19 cellular contexts compared by ENCODE assay signal in the genomic region with DNA sequence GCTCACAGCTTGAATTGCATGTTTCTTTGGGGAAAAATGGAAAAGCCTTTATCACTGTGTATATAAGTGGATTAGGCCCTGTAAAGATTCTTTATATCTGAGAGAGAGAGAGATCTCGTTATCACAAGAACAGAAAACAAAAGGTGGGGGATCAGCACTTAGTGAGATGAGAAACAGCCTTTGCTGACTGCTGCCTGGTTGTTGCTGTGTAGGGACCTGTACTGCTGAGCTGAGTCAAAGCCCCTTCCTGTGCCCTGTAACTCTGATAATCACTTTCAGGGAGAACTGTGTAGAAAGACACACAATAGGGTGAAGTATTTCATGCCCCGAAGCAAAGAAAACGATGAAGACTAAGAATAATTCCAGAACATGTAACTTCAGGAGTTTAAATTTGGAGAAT. TPM values are rescaled to one million over a fixed set of nuclear protein-coding genes. Genes with fewer than 3 reads are reported as not detected.
DNase-seq lines count a peak whose midpoint lies in the region; ATAC-seq and TF ChIP-seq lines count a peak whose summit lies in the region.
"Had no signal": no experiment of that assay in that cellular context is flagged by ENCODE, and none has a peak within 500 bp of the region (broad histone marks: within the 10 kb centered on the region; RNA-seq: fewer than 3 reads in every experiment).

No MANE protein-coding gene starts in this region.

- CTCF ChIA-PET in RWPE1 (lab: Yijun Ruan, JAX): interaction anchor here (0.5 kb wide), 1 partner anchor 154 kb away, joined by 4 read pairs; no protein-coding TSS in a partner anchor

- H3K9me3 ChIP-seq in H9 (ENCODE audit: control insufficient read depth, low read depth, low read length): no peaks in the 10 kb centered on the region
- H3K9me3 ChIP-seq in endodermal cell (ENCODE audit: control insufficient read depth, low read length): peaks cover 11% of the 10 kb centered on the region
- no peaks in the 10 kb centered on the region for H3K9me3 ChIP-seq in neural progenitor cell (ENCODE audit: low read depth)

- no peak overlapping the region for H2BK12ac ChIP-seq in H9 (ENCODE audit: insufficient read length, low read depth, low read length)

- H3K9me3 Mint-ChIP-seq in H9 (no peaks in the 10 kb centered on the region), endodermal cell (peaks cover 6% of the 10 kb centered on the region), neural progenitor cell (no peaks in the 10 kb centered on the region)

- no peak overlapping the region for H2BK5ac ChIP-seq in H9 (ENCODE audit: insufficient read length, low read length)

- POLR2A ChIA-PET in RWPE1 (lab: Yijun Ruan, JAX; ENCODE audit: low non-redundant PET): no interaction called here

- H3F3A ChIP-seq in neural progenitor cell (ENCODE audit: low read depth): peaks cover 19% of the 10 kb centered on the region

- intact Hi-C loops in Right ventricle myocardium inferior (cut with DNase I): no loop called here

- no peak overlapping the region for H3K56ac ChIP-seq in H9 (ENCODE audit: insufficient read length, low read depth, low read length)

- H3K79me2 ChIP-seq in H9 (ENCODE audit: insufficient read depth, low read length): no peaks in the 10 kb centered on the region
- H3K79me2 ChIP-seq in neural progenitor cell (ENCODE audit: low read depth): no peaks in the 10 kb centered on the region

- H3K23ac ChIP-seq in H9 (ENCODE audit: insufficient read length, low read depth, low read length): no peak overlapping the region

- H2AFZ ChIP-seq in H9 (ENCODE audit: low read length) (no peak overlapping the region), neural progenitor cell (replicated peaks) (no peak overlapping the region)
- H2AFZ ChIP-seq: GM23248 had no signal

- H4K5ac ChIP-seq in H9 (ENCODE audit: insufficient read length, low read depth, low read length): no peak overlapping the region

- TF ChIP-seq CTCF in H9 (conservative IDR thresholded peaks at IDR 0.05) (no peak), RWPE1 (conservative IDR thresholded peaks at IDR 0.05; ENCODE audit: low read depth) (no peak), endodermal cell (conservative IDR thresholded peaks at IDR 0.05) (no peak), neural progenitor cell (IDR thresholded peaks at IDR 0.05) (no peak)

- no peak overlapping the region for H3K4ac ChIP-seq in H9 (ENCODE audit: low read depth, low read length)

- H4K91ac ChIP-seq in H9 (ENCODE audit: insufficient read length, low read depth, low read length): no peak overlapping the region

- no peaks in the 10 kb centered on the region for H3K79me1 ChIP-seq in H9 (ENCODE audit: insufficient read depth, low read depth, low read length, poor library complexity, severe bottlenecking)

- H3T11ph ChIP-seq in H9 (ENCODE audit: low read length): no peak overlapping the region

- H3K27ac Mint-ChIP-seq in H9 (peak overlapping the region in 2 of 3 experiments; percentile 10 to 60; a peak in 2 of 7 replicates), endodermal cell (peak overlapping the region; percentile 54), neural progenitor cell (peak overlapping the region; percentile 85)

- H3K4me2 ChIP-seq in H9 (ENCODE audit: insufficient read depth, insufficient read length, low read length) (no peak overlapping the region), neural progenitor cell (peak overlapping the region; percentile 14)

- H4K8ac ChIP-seq in H9 (replicated peaks; ENCODE audit: insufficient read length, low read depth, low read length): no peak overlapping the region

- no peak overlapping the region for H2BK20ac ChIP-seq in H9 (ENCODE audit: low read depth, low read length, poor library complexity, severe bottlenecking)

- H3K4me3 ChIP-seq in endodermal cell (ENCODE audit: low read length) (peak overlapping the region; percentile 3), neural progenitor cell (no peak overlapping the region)
- H3K4me3 ChIP-seq: GM23248 had no signal

- no peak for ATAC-seq in HG02885 (IDR thresholded peaks at IDR 0.05; ENCODE audit: poor library complexity, unreplicated experiment)
- ATAC-seq in Right ventricle myocardium inferior: no peak
- ATAC-seq: Panc1 had no signal

- H2AK5ac ChIP-seq in H9 (ENCODE audit: insufficient read length, low read length): no peak overlapping the region

- H2BK120ac ChIP-seq in H9 (ENCODE audit: low read depth, low read length, poor library complexity, severe bottlenecking): no peak overlapping the region

- WGBS in H9 (ENCODE audit: extremely low coverage, insufficient read length, low lambda C conversion rate): no CpG with 5 or more reads among the region's 3 CpGs
- WGBS in endodermal cell (ENCODE audit: insufficient coverage in 1 of 2, insufficient read length in 1 of 2), 2 experiments: 50 to 64% methylated on average over 3 of the region's 3 CpGs

- H3K36me3 Mint-ChIP-seq in H9 (ENCODE audit: insufficient read depth in 1 of 3, low read depth in 3 of 3): peaks cover 2 to 11% (median 7%) of the 10 kb centered on the region in 3 experiments; a peak in 5 of 7 replicates
- H3K36me3 Mint-ChIP-seq in endodermal cell (ENCODE audit: low read depth): peaks cover 8% of the 10 kb centered on the region
- peaks cover 5% of the 10 kb centered on the region for H3K36me3 Mint-ChIP-seq in neural progenitor cell
- H3K36me3 Mint-ChIP-seq: CD4-positive, CD25-positive, alpha-beta regulatory T cell had no signal

- H3K36me3 ChIP-seq in endodermal cell (ENCODE audit: control insufficient read depth, insufficient read depth, low read length) (peaks cover 6% of the 10 kb centered on the region), neural progenitor cell (no peaks in the 10 kb centered on the region)

- DNase-seq in H9 (no peak), RWPE1 (ENCODE audit: low spot score) (peak; percentile 20), endodermal cell (no peak), neural progenitor cell (ENCODE audit: low spot score) (peak; percentile 67), Right ventricle myocardium inferior (ENCODE audit: missing footprints) (no peak), H4 (ENCODE audit: low spot score) (no peak)
- DNase-seq: ACHN; Calu3; CD4-positive, CD25-positive, alpha-beta regulatory T cell; DMS79; GDM1; GM23248; Karpas-422; NCI-H1436; NCI-H2081; SIG-M5; SW 1271 had no signal

- no peak overlapping the region for H3K18ac ChIP-seq in H9 (ENCODE audit: insufficient read length, low read depth, low read length)

- no peak overlapping the region for H3K27ac ChIP-seq in H9 (ENCODE audit: insufficient read length, low read depth, low read length)
- H3K27ac ChIP-seq in RWPE1: no peak overlapping the region
- no peak overlapping the region for H3K27ac ChIP-seq in endodermal cell (ENCODE audit: low read depth, low read length)
- H3K27ac ChIP-seq in neural progenitor cell: peak overlapping the region; percentile 60
- H3K27ac ChIP-seq: GM23248 had no signal

- H2BK15ac ChIP-seq in H9 (ENCODE audit: low read depth, low read length): no peak overlapping the region

- H3K4me1 Mint-ChIP-seq in H9: peaks cover 5 to 6% of the 10 kb centered on the region in 2 experiments
- peaks cover 16% of the 10 kb centered on the region for H3K4me1 Mint-ChIP-seq in endodermal cell
- peaks cover 8% of the 10 kb centered on the region for H3K4me1 Mint-ChIP-seq in neural progenitor cell

- no peaks in the 10 kb centered on the region for H3K23me2 ChIP-seq in H9 (ENCODE audit: insufficient read length, low read depth, low read length, poor library complexity, severe bottlenecking)

- H3K4me1 ChIP-seq in H9 (ENCODE audit: insufficient read depth, low read length) (no peaks in the 10 kb centered on the region), endodermal cell (ENCODE audit: control insufficient read depth, insufficient read depth, low read length) (peaks cover 2% of the 10 kb centered on the region), neural progenitor cell (peaks cover 14% of the 10 kb centered on the region)

- H3K4me3 Mint-ChIP-seq in H9: no peak overlapping the region
- no peak overlapping the region for H3K4me3 Mint-ChIP-seq in endodermal cell
- H3K4me3 Mint-ChIP-seq in neural progenitor cell: no peak overlapping the region
- H3K4me3 Mint-ChIP-seq: CD4-positive, CD25-positive, alpha-beta regulatory T cell had no signal

- H3K27me3 Mint-ChIP-seq in H9 (ENCODE audit: low read depth) (no peaks in the 10 kb centered on the region), endodermal cell (ENCODE audit: insufficient read depth) (no peaks in the 10 kb centered on the region), neural progenitor cell (ENCODE audit: insufficient read depth, low read depth) (peaks cover 2% of the 10 kb centered on the region)

- no peaks in the 10 kb centered on the region for H3K27me3 ChIP-seq in H9 (ENCODE audit: insufficient read depth, low read length)
- H3K27me3 ChIP-seq in endodermal cell (ENCODE audit: control insufficient read depth, insufficient read depth, low read length, poor library complexity, severe bottlenecking): no peaks in the 10 kb centered on the region
- H3K27me3 ChIP-seq in neural progenitor cell: no peaks in the 10 kb centered on the region

- H4K20me1 ChIP-seq in H9 (ENCODE audit: control insufficient read depth, insufficient read depth, insufficient read length): no peaks in the 10 kb centered on the region
- no peaks in the 10 kb centered on the region for H4K20me1 ChIP-seq in neural progenitor cell (ENCODE audit: low read depth)

- H3K14ac ChIP-seq in H9 (ENCODE audit: insufficient read depth, low read length): no peak overlapping the region

- no peak overlapping the region for H3K9ac ChIP-seq in H9 (ENCODE audit: extremely low read depth, insufficient read length, low read length)
- no peak overlapping the region for H3K9ac ChIP-seq in endodermal cell (ENCODE audit: extremely low read depth, low read length, poor library complexity, severe bottlenecking)
- H3K9ac ChIP-seq in neural progenitor cell: no peak overlapping the region
- H3K9ac ChIP-seq: GM23248 had no signal

RNA-seq across cellular contexts. Expression of a gene that starts 30.6 kb away (rescaled TPM):
- total RNA-seq in H9 (2021) (not detected in 2 replicates), endodermal cell (not detected), neural progenitor cell (ENCODE audit: low replicate concordance) (not detected in 2 replicates), Right ventricle myocardium inferior (1.2 TPM)
- not detected for polyA plus RNA-seq in endodermal cell (2013, experiment 1 of 2)
- not detected for polyA plus RNA-seq in endodermal cell (2013, experiment 2 of 2)
- total RNA-seq in H4 (2014; rRNA removed; shearing (Covaris generic)): not detected in 2 replicates
- total RNA-seq: Calu3; CD4-positive, CD25-positive, alpha-beta regulatory T cell; GM23248 had no signal
- polyA plus RNA-seq: CD4-positive, CD25-positive, alpha-beta regulatory T cell; GM23248 had no signal

Comparison
In these comparisons a context has a peak if more than half of its experiments do, and no peak if none do; other contexts are left out.
1. DNase-seq: peak in RWPE1 (single experiment) and neural progenitor cell (single experiment); none in H9 (single experiment), endodermal cell (single experiment), Right ventricle myocardium inferior (single experiment) and H4 (single experiment).
2. H3K27ac Mint-ChIP-seq: peak in every context shown above with its lines; median percentile 85 in neural progenitor cell; 54 in endodermal cell; 35 in H9.